8 cellular contexts compared by ENCODE assay signal in the genomic region with DNA sequence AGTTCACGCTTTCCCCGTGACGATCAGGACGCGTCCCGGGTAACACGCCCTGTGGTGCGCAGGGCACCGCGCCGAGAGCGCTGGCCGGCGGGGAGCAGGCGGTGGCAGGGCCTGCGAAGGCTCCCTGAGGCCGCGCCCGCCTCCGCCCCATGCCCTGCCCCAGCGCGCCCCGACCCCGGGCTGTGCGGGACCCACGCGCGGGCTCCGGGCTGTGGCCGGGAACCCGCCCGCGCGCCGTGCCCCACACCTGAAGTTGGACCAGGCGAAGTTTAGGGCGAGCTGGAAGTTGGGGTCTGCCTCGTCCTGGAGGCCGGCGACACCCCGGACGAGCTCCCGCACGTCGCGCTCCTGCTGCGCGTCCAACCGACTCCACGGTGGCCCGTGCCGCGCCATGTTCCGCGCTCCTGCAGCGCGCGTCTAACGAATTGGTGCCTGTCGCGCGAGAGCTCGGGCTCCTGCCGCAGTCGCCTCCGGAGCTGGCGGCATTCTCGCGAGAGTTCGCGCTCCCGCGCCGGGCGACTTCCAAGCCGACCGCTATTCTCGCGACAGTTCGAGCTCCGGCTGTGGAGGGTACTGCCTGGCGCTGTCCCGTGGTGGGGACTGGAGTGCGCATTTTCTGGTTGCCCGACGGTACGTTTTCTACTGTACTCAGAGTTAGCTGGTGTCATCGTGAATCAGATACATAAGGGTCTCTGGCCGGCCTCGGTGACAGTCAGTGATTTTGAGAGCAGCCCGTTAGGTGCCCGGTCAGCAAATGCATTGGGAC. TPM values are rescaled to one million over a fixed set of nuclear protein-coding genes. Genes with fewer than 3 reads are reported as not detected.
DNase-seq lines count a peak whose midpoint lies in the region; ATAC-seq and TF ChIP-seq lines count a peak whose summit lies in the region.

Gene TUBGCP5, minus strand, starts transcription at position 419 of the 766 bp plus-strand sequence. Its CDS starts 26 bp downstream, at position 393.

- ATAC-seq in GM19351 (IDR thresholded peaks at IDR 0.05; ENCODE audit: unreplicated experiment) (peak; percentile 87), HG03520 (IDR thresholded peaks at IDR 0.05; ENCODE audit: unreplicated experiment) (peak; percentile 89), left lobe of liver (peak; percentile 94)

- H3K27me3 Mint-ChIP-seq in CD14-positive monocyte (ENCODE audit: low read depth in 3 of 3), result no peaks in the 10 kb centered on the region
- no peaks in the 10 kb centered on the region for H3K27me3 Mint-ChIP-seq in activated CD4-positive, alpha-beta T cell treated with anti-CD3 and anti-CD28 coated beads, Interleukin-2, amount 10 ng/mL, durations not matched to agents 24 days and 14 days

- peaks cover 14% of the 10 kb centered on the region for H3K4me1 Mint-ChIP-seq in CD14-positive monocyte
- H3K4me1 Mint-ChIP-seq in activated CD4-positive, alpha-beta T cell treated with anti-CD3 and anti-CD28 coated beads, Interleukin-2, amount 10 ng/mL, durations not matched to agents 24 days and 14 days, result peaks cover 23% of the 10 kb centered on the region

- peaks cover 0 to 4% (median 0%) of the 10 kb centered on the region in 7 donors for H3K9me3 Mint-ChIP-seq in CD14-positive monocyte
- H3K9me3 Mint-ChIP-seq in activated CD4-positive, alpha-beta T cell treated with anti-CD3 and anti-CD28 coated beads, Interleukin-2, amount 10 ng/mL, durations not matched to agents 24 days and 14 days, result no peaks in the 10 kb centered on the region

- intact Hi-C loops in CD14-positive monocyte (cut with micrococcal nuclease), result loop anchor here (5.0 to 10.0 kb wide), 3 partner anchors 62 to 202 kb away; partner anchors contain the start of gene NIPA2 (in 1 of the 2)
- intact Hi-C loops in activated CD4-positive, alpha-beta T cell treated with anti-CD3 and anti-CD28 coated beads, Interleukin-2, amount 10 ng/mL, durations not matched to agents 24 days and 14 days (cut with micrococcal nuclease), result loop anchor here (1.0 to 10.0 kb wide), 3 partner anchors 59 to 425 kb away; partner anchors contain the start of genes CYFIP1 and NIPA2

- H3K27ac Mint-ChIP-seq in CD14-positive monocyte, result peak within 1 kb of the TSS; percentile 55 to 89 (median 79)
- H3K27ac Mint-ChIP-seq in activated CD4-positive, alpha-beta T cell treated with anti-CD3 and anti-CD28 coated beads, Interleukin-2, amount 10 ng/mL, durations not matched to agents 24 days and 14 days, result peak within 1 kb of the TSS; percentile 94

- no peak for TF ChIP-seq CTCF in CD14-positive monocyte (IDR thresholded peaks at IDR 0.05)

- peaks cover 3 to 10% of the 10 kb centered on the region in 2 donors for H3K36me3 Mint-ChIP-seq in CD14-positive monocyte
- peaks cover 13% of the 10 kb centered on the region for H3K36me3 Mint-ChIP-seq in activated CD4-positive, alpha-beta T cell treated with anti-CD3 and anti-CD28 coated beads, Interleukin-2, amount 10 ng/mL, durations not matched to agents 24 days and 14 days (ENCODE audit: low read depth)

- DNase-seq in CD14-positive monocyte (ENCODE audit: low spot score), result peak; percentile 96
- DNase-seq in NCI-H526 treated with DMSO at 0.1 percent for 48 hours (lab: John Stamatoyannopoulos, UW), result peak; percentile 85
- DNase-seq in activated CD4-positive, alpha-beta T cell treated with anti-CD3 and anti-CD28 coated beads, Interleukin-2, amount 10 ng/mL, durations not matched to agents 24 days and 14 days, result peak; percentile 99
- DNase-seq in dedifferentiated amniotic fluid mesenchymal stem cell (ENCODE audit: extremely low spot score), result peak; percentile 97
- peak; percentile 97 for DNase-seq in left lobe of liver (ENCODE audit: low spot score)
- peak; percentile 96 to 98 for DNase-seq in stimulated activated CD4-positive, alpha-beta T cell treated with anti-CD3 and anti-CD28 coated beads, Interleukin-2, amount 100 ng/mL, for 24 hours

- peak within 1 kb of the TSS; percentile 86 to 91 for H3K4me3 Mint-ChIP-seq in CD14-positive monocyte
- peak within 1 kb of the TSS; percentile 91 for H3K4me3 Mint-ChIP-seq in activated CD4-positive, alpha-beta T cell treated with anti-CD3 and anti-CD28 coated beads, Interleukin-2, amount 10 ng/mL, durations not matched to agents 24 days and 14 days

RNA-seq across cellular contexts. Expression of gene TUBGCP5, which starts in this region (rescaled TPM):
- polyA plus RNA-seq in CD14-positive monocyte, result 1 to 10 TPM; 1.4 to 1.8 TPM
- 23.1 and 26.3 TPM in 2 replicates for total RNA-seq in activated CD4-positive, alpha-beta T cell treated with anti-CD3 and anti-CD28 coated beads, Interleukin-2, amount 10 ng/mL, durations not matched to agents 24 days and 14 days
- total RNA-seq in left lobe of liver, result 10.5 TPM

Comparison
In these comparisons a context has a peak if more than half of its experiments do, and no peak if none do; other contexts are left out.
1. Peak in every context shown above with its lines: DNase-seq and ATAC-seq.